Comparison of ENCODE assay signal across 14 cellular contexts in genomic region chr12:82279597-82279996, GRCh38.
DNase-seq lines count a peak whose midpoint lies in the region; ATAC-seq and TF ChIP-seq lines count a peak whose summit lies in the region.
"Had no signal": no experiment of that assay in that cellular context is flagged by ENCODE, and none has a peak within 500 bp of the region (broad histone marks: within the 10 kb centered on the region; RNA-seq: fewer than 3 reads in every experiment).

No MANE protein-coding gene starts in this region.

- H3K9me3 Mint-ChIP-seq in natural killer cell treated with Interleukin-12 subunit alpha and Interleukin-12 subunit beta and Interleukin-15 and Interleukin-18, amount 100 ng/mL, for 72 hours: peaks cover 15% of the 10 kb centered on the region

- no peaks in the 10 kb centered on the region for H3K27me3 Mint-ChIP-seq in natural killer cell treated with Interleukin-12 subunit alpha and Interleukin-12 subunit beta and Interleukin-15 and Interleukin-18, amount 100 ng/mL, for 72 hours

- no peak overlapping the region for H3K4me3 Mint-ChIP-seq in natural killer cell treated with Interleukin-12 subunit alpha and Interleukin-12 subunit beta and Interleukin-15 and Interleukin-18, amount 100 ng/mL, for 72 hours
- H3K4me3 Mint-ChIP-seq: CD14-positive monocyte had no signal

- no peaks in the 10 kb centered on the region for H3K36me3 Mint-ChIP-seq in natural killer cell treated with Interleukin-12 subunit alpha and Interleukin-12 subunit beta and Interleukin-15 and Interleukin-18, amount 100 ng/mL, for 72 hours
- H3K36me3 Mint-ChIP-seq: CD14-positive monocyte had no signal

- DNase-seq in DMS153 (lab: John Stamatoyannopoulos, UW): peak; percentile 88
- DNase-seq in NCI-H1417 treated with DMSO at 0.1 percent for 48 hours (lab: John Stamatoyannopoulos, UW): peak; percentile 38
- peak; percentile 73 for DNase-seq in NCI-H2107 treated with DMSO at 0.1 percent for 48 hours (lab: John Stamatoyannopoulos, UW; ENCODE audit: unreplicated experiment)
- DNase-seq in NCI-H774 (lab: John Stamatoyannopoulos, UW): peak; percentile 59
- no peak for DNase-seq in NCI-H2171 treated with DMSO at 0.1 percent for 48 hours (lab: John Stamatoyannopoulos, UW)
- DNase-seq in breast epithelium (ENCODE audit: low spot score in 2 of 2): no peak
- DNase-seq in natural killer cell treated with Interleukin-12 subunit alpha and Interleukin-12 subunit beta and Interleukin-15 and Interleukin-18, amount 100 ng/mL, for 72 hours (ENCODE audit: low spot score): no peak
- DNase-seq: GF-D8, Karpas-422, NCI-H1694 treated with DMSO at 0.1 percent for 48 hours, SK-N-SH, T-helper 1 cell had no signal

- H3K4me1 ChIP-seq in breast epithelium: no peaks in the 10 kb centered on the region
- H3K4me1 ChIP-seq: A549 had no signal

- H3K9me3 ChIP-seq in breast epithelium: peaks cover 6 to 10% of the 10 kb centered on the region in 2 donors
- H3K9me3 ChIP-seq: A549, SK-N-SH had no signal

- TF ChIP-seq POLR2A in breast epithelium (IDR thresholded peaks at IDR 0.05): no peak

- H3K27ac ChIP-seq in breast epithelium: no peak overlapping the region
- H3K27ac ChIP-seq: A549 had no signal

- ATAC-seq in natural killer cell treated with Interleukin-12 subunit alpha and Interleukin-12 subunit beta and Interleukin-15 and Interleukin-18, amount 100 ng/mL, for 72 hours: no peak
- ATAC-seq: A549 had no signal

- H3K36me3 ChIP-seq in breast epithelium: no peaks in the 10 kb centered on the region

- no peaks in the 10 kb centered on the region for H3K27me3 ChIP-seq in breast epithelium

- H3K4me1 Mint-ChIP-seq in natural killer cell treated with Interleukin-12 subunit alpha and Interleukin-12 subunit beta and Interleukin-15 and Interleukin-18, amount 100 ng/mL, for 72 hours (ENCODE audit: low read depth in 2 of 2): no peaks in the 10 kb centered on the region
- H3K4me1 Mint-ChIP-seq: CD14-positive monocyte had no signal

- intact Hi-C loops in breast epithelium (cut with DNase I; ENCODE audit: low total_unique reads): no loop called here

- H3K4me3 ChIP-seq in breast epithelium: no peak overlapping the region
- H3K4me3 ChIP-seq: A549 had no signal

- no peak overlapping the region for H3K27ac Mint-ChIP-seq in natural killer cell treated with Interleukin-12 subunit alpha and Interleukin-12 subunit beta and Interleukin-15 and Interleukin-18, amount 100 ng/mL, for 72 hours
- H3K27ac Mint-ChIP-seq: CD14-positive monocyte had no signal

- no peak for TF ChIP-seq CTCF in breast epithelium (IDR thresholded peaks at IDR 0.05)

Comparison
In these comparisons a context has a peak if more than half of its experiments do, and no peak if none do; other contexts are left out.
1. DNase-seq: peak in DMS153 (single experiment), NCI-H1417 treated with DMSO at 0.1 percent for 48 hours (single experiment), NCI-H2107 treated with DMSO at 0.1 percent for 48 hours (single experiment) and NCI-H774 (single experiment); none in NCI-H2171 treated with DMSO at 0.1 percent for 48 hours (single experiment), breast epithelium (0 of 2) and natural killer cell treated with Interleukin-12 subunit alpha and Interleukin-12 subunit beta and Interleukin-15 and Interleukin-18, amount 100 ng/mL, for 72 hours (single experiment).